In the genomic region with DNA sequence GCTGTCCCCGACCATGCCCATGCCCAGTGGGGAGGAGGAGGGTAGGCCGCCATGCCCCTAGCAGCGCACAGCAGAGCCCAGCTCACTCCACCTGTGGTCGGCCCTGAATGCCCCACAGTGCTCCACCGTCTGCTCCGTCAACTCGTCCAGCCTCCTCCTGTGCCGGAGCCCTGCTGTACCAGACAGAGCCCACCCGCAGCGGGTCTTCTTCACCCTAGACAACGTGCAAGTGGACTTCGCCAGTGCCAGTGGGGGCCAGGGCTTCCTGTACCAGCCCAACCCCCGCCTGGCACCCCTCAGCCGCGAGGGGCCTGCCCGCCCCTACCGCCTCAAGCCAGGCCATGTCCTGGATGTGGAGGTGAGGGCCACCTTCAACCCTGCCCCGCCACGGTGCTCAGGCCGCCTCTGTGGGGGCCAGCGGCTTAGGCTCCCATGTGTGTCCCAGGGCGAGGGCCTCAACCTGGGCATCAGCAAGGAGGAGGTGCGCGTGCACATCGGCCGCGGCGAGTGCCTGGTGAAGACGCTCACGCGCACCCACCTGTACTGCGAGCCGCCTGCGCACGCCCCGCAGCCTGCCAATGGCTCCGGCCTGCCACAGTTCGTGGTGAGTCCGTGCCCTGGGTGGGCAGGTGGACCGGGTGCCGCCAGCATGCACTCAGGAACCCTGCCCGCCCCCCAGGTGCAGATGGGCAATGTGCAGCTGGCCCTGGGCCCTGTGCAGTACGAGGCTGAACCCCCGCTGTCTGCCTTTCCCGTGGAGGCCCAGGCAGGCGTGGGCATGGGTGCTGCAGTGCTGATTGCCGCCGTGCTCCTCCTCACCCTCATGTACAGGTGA, we compare ENCODE assay signal across 24 cellular contexts. TPM values are rescaled to one million over a fixed set of nuclear protein-coding genes. Genes with fewer than 3 reads are reported as not detected.
A peak's percentile ranks its signal among the peaks of the same experiment; 100 is the strongest.
DNase-seq lines count a peak whose midpoint lies in the region; ATAC-seq, FAIRE-seq and TF ChIP-seq lines count a peak whose summit lies in the region.
"Had no signal": no experiment of that assay in that cellular context is flagged by ENCODE, and none has a peak within 500 bp of the region (broad histone marks: within the 10 kb centered on the region; RNA-seq: fewer than 3 reads in every experiment).

No MANE protein-coding gene starts in this region.

- H3K27ac ChIP-seq in kidney (ENCODE audit: low read depth in 2 of 2, low read length in 2 of 2): no peak overlapping the region
- H3K27ac ChIP-seq: tibial artery had no signal

- intact Hi-C loops in natural killer cell (cut with micrococcal nuclease) (no loop called here), kidney (cut with DNase I) (no loop called here)

- no peak overlapping the region for H3K9ac ChIP-seq in kidney (ENCODE audit: low read length in 2 of 2)

- H3K4me1 Mint-ChIP-seq in natural killer cell treated with Interleukin-12 subunit alpha and Interleukin-12 subunit beta and Interleukin-15 and Interleukin-18, amount 100 ng/mL, for 72 hours (ENCODE audit: low read depth in 2 of 2): no peaks in the 10 kb centered on the region
- no peaks in the 10 kb centered on the region for H3K4me1 Mint-ChIP-seq in natural killer cell
- H3K4me1 Mint-ChIP-seq: activated naive CD4-positive, alpha-beta T cell treated with anti-CD3 and anti-CD28 coated beads, Interleukin-2, amount 50 U/mL, for 24 hours; nephron; WTC11 had no signal

- no peak for FAIRE-seq in kidney (lab: Jason Lieb, UNC)
- FAIRE-seq: frontal cortex, keratinocyte had no signal

- H3K27me3 Mint-ChIP-seq in natural killer cell treated with Interleukin-12 subunit alpha and Interleukin-12 subunit beta and Interleukin-15 and Interleukin-18, amount 100 ng/mL, for 72 hours: no peaks in the 10 kb centered on the region
- no peaks in the 10 kb centered on the region for H3K27me3 Mint-ChIP-seq in natural killer cell (ENCODE audit: low read depth in 2 of 2)
- H3K27me3 Mint-ChIP-seq: activated CD4-positive, alpha-beta memory T cell treated with anti-CD3 and anti-CD28 coated beads for 36 hours; activated naive CD4-positive, alpha-beta T cell treated with anti-CD3 and anti-CD28 coated beads, Interleukin-2, amount 50 U/mL, for 24 hours; CD4-positive, alpha-beta T cell; progenitor cell of endocrine pancreas had no signal

- H3K4me3 Mint-ChIP-seq in natural killer cell treated with Interleukin-12 subunit alpha and Interleukin-12 subunit beta and Interleukin-15 and Interleukin-18, amount 100 ng/mL, for 72 hours: no peak overlapping the region
- H3K4me3 Mint-ChIP-seq in natural killer cell: no peak overlapping the region
- H3K4me3 Mint-ChIP-seq: activated CD4-positive, alpha-beta memory T cell treated with anti-CD3 and anti-CD28 coated beads for 36 hours; activated naive CD4-positive, alpha-beta T cell treated with anti-CD3 and anti-CD28 coated beads, Interleukin-2, amount 50 U/mL, for 24 hours; CD4-positive, alpha-beta T cell; nephron; WTC11 had no signal

- H3K9me3 ChIP-seq in kidney (ENCODE audit: control insufficient read depth in 1 of 2, low read length in 2 of 2): no peaks in the 10 kb centered on the region
- H3K9me3 ChIP-seq: tibial artery had no signal

- no peak for TF ChIP-seq CTCF in natural killer cell (IDR thresholded peaks at IDR 0.05)
- no peak for TF ChIP-seq CTCF in kidney (IDR thresholded peaks at IDR 0.05; ENCODE audit: borderline replicate concordance, extremely low read depth, insufficient read depth)

- no peaks in the 10 kb centered on the region for H3K36me3 Mint-ChIP-seq in natural killer cell treated with Interleukin-12 subunit alpha and Interleukin-12 subunit beta and Interleukin-15 and Interleukin-18, amount 100 ng/mL, for 72 hours
- H3K36me3 Mint-ChIP-seq in natural killer cell: no peaks in the 10 kb centered on the region
- H3K36me3 Mint-ChIP-seq: activated CD4-positive, alpha-beta memory T cell treated with anti-CD3 and anti-CD28 coated beads for 36 hours; activated naive CD4-positive, alpha-beta T cell treated with anti-CD3 and anti-CD28 coated beads, Interleukin-2, amount 50 U/mL, for 24 hours; WTC11 had no signal

- no peak overlapping the region for H3K27ac Mint-ChIP-seq in natural killer cell treated with Interleukin-12 subunit alpha and Interleukin-12 subunit beta and Interleukin-15 and Interleukin-18, amount 100 ng/mL, for 72 hours
- H3K27ac Mint-ChIP-seq in natural killer cell: no peak overlapping the region
- H3K27ac Mint-ChIP-seq: activated CD4-positive, alpha-beta memory T cell treated with anti-CD3 and anti-CD28 coated beads for 36 hours; activated naive CD4-positive, alpha-beta T cell treated with anti-CD3 and anti-CD28 coated beads, Interleukin-2, amount 50 U/mL, for 24 hours; CD4-positive, alpha-beta T cell; nephron; progenitor cell of endocrine pancreas; WTC11 had no signal

- no peak for ATAC-seq in natural killer cell treated with Interleukin-12 subunit alpha and Interleukin-12 subunit beta and Interleukin-15 and Interleukin-18, amount 100 ng/mL, for 72 hours
- ATAC-seq in natural killer cell (no peak), GM18907 (IDR thresholded peaks at IDR 0.05; ENCODE audit: unreplicated experiment) (no peak)
- ATAC-seq: esophagus mucosa; stimulated activated naive CD8-positive, alpha-beta T cell treated with anti-CD3 and anti-CD28 coated beads, Interleukin-15, Interleukin-2, amounts not matched to agents 100 U/mL and 50 U/mL, for 24 hours; WTC11 had no signal

- H3K9me3 Mint-ChIP-seq in natural killer cell treated with Interleukin-12 subunit alpha and Interleukin-12 subunit beta and Interleukin-15 and Interleukin-18, amount 100 ng/mL, for 72 hours: no peaks in the 10 kb centered on the region
- H3K9me3 Mint-ChIP-seq in natural killer cell: no peaks in the 10 kb centered on the region
- H3K9me3 Mint-ChIP-seq: activated CD4-positive, alpha-beta memory T cell treated with anti-CD3 and anti-CD28 coated beads for 36 hours; activated naive CD4-positive, alpha-beta T cell treated with anti-CD3 and anti-CD28 coated beads, Interleukin-2, amount 50 U/mL, for 24 hours; CD4-positive, alpha-beta T cell; nephron; WTC11 had no signal

- H3K36me3 ChIP-seq in kidney (ENCODE audit: control insufficient read depth in 1 of 2, insufficient read depth in 2 of 2, low read length in 2 of 2): no peaks in the 10 kb centered on the region

- no peak overlapping the region for H3K4me3 ChIP-seq in kidney (ENCODE audit: low read length in 2 of 2)
- H3K4me3 ChIP-seq: smooth muscle cell, tibial artery had no signal

- no peaks in the 10 kb centered on the region for H3K4me1 ChIP-seq in kidney (ENCODE audit: control insufficient read depth in 1 of 2, insufficient read depth in 1 of 2, low read depth in 1 of 2, low read length in 2 of 2)
- H3K4me1 ChIP-seq: tibial artery had no signal

- peak; percentile 60 for DNase-seq in natural killer cell treated with Interleukin-12 subunit alpha and Interleukin-12 subunit beta and Interleukin-15 and Interleukin-18, amount 100 ng/mL, for 72 hours (ENCODE audit: low spot score)
- DNase-seq in natural killer cell (no peak), kidney (peak; percentile 73), retina (no peak), NCI-H2029 (lab: John Stamatoyannopoulos, UW) (no peak)
- DNase-seq: activated CD4-positive, alpha-beta memory T cell treated with anti-CD3 and anti-CD28 coated beads for 36 hours; CD4-positive, alpha-beta T cell; effector CD8-positive, alpha-beta T cell; GDM1; NCI-H1417; NCI-H510A treated with DMSO at 0.1 percent for 48 hours; stimulated activated CD4-positive, alpha-beta T cell treated with anti-CD3 and anti-CD28 coated beads, Interleukin-4, amount 100 ng/mL, for 1 hour; stimulated activated naive CD8-positive, alpha-beta T cell treated with anti-CD3 and anti-CD28 coated beads, Interleukin-15, Interleukin-2, amounts not matched to agents 100 U/mL and 50 U/mL, for 24 hours; T-helper 9 cell; tibial artery had no signal

RNA-seq across cellular contexts. Expression of a gene that starts 6.9 kb away (rescaled TPM):
- not detected for total RNA-seq in natural killer cell treated with Interleukin-12 subunit alpha and Interleukin-12 subunit beta and Interleukin-15 and Interleukin-18, amount 100 ng/mL, for 72 hours
- total RNA-seq in natural killer cell (not detected), kidney (1.1 TPM)
- 0.58 TPM for polyA plus RNA-seq in kidney (ENCODE audit: insufficient read depth, low read depth, low replicate concordance)
- total RNA-seq: activated CD4-positive, alpha-beta memory T cell treated with anti-CD3 and anti-CD28 coated beads for 36 hours; CD4-positive, alpha-beta T cell; progenitor cell of endocrine pancreas; smooth muscle cell; WTC11 had no signal

RNA-seq across cellular contexts. Expression of a gene that starts 9.9 kb away (rescaled TPM):
- 1 to 10 TPM in 1 of 2 donors, under 1 TPM in 1; 0.48 to 2.4 TPM for total RNA-seq in natural killer cell treated with Interleukin-12 subunit alpha and Interleukin-12 subunit beta and Interleukin-15 and Interleukin-18, amount 100 ng/mL, for 72 hours
- total RNA-seq in natural killer cell (1 to 10 TPM in 2 of 3 donors, not detected in 1; 1.2 to 1.3 TPM), kidney (5.6 TPM)
- polyA plus RNA-seq in kidney (ENCODE audit: insufficient read depth, low read depth, low replicate concordance): 2.2 TPM
- total RNA-seq: CD4-positive, alpha-beta T cell had no signal

RNA-seq across cellular contexts. Expression of a gene that starts 20.2 kb away (rescaled TPM):
- 10 to 100 TPM; 62.5 to 74.1 TPM for total RNA-seq in natural killer cell treated with Interleukin-12 subunit alpha and Interleukin-12 subunit beta and Interleukin-15 and Interleukin-18, amount 100 ng/mL, for 72 hours
- total RNA-seq in natural killer cell: 10 to 100 TPM; 70.1 to 76.5 (median 71.1) TPM
- 62.1 TPM for total RNA-seq in kidney
- polyA plus RNA-seq in kidney (ENCODE audit: insufficient read depth, low read depth, low replicate concordance): 100 TPM

RNA-seq across cellular contexts. Expression of a gene that starts 20.5 kb away (rescaled TPM):
- 100 to 1,000 TPM; 266 to 306 TPM for total RNA-seq in natural killer cell treated with Interleukin-12 subunit alpha and Interleukin-12 subunit beta and Interleukin-15 and Interleukin-18, amount 100 ng/mL, for 72 hours
- total RNA-seq in natural killer cell (100 to 1,000 TPM; 160 to 280 (median 189) TPM), kidney (226 TPM)
- polyA plus RNA-seq in kidney (ENCODE audit: insufficient read depth, low read depth, low replicate concordance): 473 TPM

RNA-seq across cellular contexts. Expression of a gene that starts 49.3 kb away (rescaled TPM):
- 10 to 100 TPM in 1 of 2 donors, 1 to 10 TPM in 1; 7.4 to 12.2 TPM for total RNA-seq in natural killer cell treated with Interleukin-12 subunit alpha and Interleukin-12 subunit beta and Interleukin-15 and Interleukin-18, amount 100 ng/mL, for 72 hours
- total RNA-seq in natural killer cell (10 to 100 TPM; 12.2 to 13.9 (median 13.8) TPM), kidney (13.7 TPM)
- 5.2 TPM for polyA plus RNA-seq in kidney (ENCODE audit: insufficient read depth, low read depth, low replicate concordance)

Comparison
In these comparisons a context has a peak if more than half of its experiments do, and no peak if none do; other contexts are left out.
1. DNase-seq: peak in natural killer cell treated with Interleukin-12 subunit alpha and Interleukin-12 subunit beta and Interleukin-15 and Interleukin-18, amount 100 ng/mL, for 72 hours (single experiment) and kidney (single experiment); none in natural killer cell (single experiment), retina (single experiment) and NCI-H2029 (single experiment).